ENCODE assay signal across 2 cellular contexts in the genomic region with DNA sequence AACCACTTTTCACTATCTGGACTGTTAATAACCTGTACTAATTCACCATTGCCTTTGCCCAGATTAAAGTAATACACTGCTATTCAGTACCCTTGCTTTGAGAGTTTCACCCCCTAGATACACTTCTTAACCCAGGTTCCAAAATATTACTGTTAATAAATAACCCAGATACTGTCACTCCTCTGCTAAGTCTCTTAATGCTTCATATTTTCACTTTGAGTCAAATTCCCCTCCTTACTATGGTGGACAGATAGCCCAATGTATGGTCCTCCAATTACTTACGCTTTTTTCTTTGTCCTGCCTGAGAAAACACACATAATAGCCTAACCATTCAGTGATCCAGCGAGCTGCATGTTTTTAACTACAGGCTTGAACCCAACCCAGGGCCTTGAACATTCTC.
TF ChIP-seq lines count a peak whose summit lies in the region.

No MANE protein-coding gene starts in this region.

TF ChIP-seq in GM12878, 131 proteins besides CTCF, POLR2A, EP300 and RAD21 (continued from another document):
- TF ChIP-seq, protein P1, sequence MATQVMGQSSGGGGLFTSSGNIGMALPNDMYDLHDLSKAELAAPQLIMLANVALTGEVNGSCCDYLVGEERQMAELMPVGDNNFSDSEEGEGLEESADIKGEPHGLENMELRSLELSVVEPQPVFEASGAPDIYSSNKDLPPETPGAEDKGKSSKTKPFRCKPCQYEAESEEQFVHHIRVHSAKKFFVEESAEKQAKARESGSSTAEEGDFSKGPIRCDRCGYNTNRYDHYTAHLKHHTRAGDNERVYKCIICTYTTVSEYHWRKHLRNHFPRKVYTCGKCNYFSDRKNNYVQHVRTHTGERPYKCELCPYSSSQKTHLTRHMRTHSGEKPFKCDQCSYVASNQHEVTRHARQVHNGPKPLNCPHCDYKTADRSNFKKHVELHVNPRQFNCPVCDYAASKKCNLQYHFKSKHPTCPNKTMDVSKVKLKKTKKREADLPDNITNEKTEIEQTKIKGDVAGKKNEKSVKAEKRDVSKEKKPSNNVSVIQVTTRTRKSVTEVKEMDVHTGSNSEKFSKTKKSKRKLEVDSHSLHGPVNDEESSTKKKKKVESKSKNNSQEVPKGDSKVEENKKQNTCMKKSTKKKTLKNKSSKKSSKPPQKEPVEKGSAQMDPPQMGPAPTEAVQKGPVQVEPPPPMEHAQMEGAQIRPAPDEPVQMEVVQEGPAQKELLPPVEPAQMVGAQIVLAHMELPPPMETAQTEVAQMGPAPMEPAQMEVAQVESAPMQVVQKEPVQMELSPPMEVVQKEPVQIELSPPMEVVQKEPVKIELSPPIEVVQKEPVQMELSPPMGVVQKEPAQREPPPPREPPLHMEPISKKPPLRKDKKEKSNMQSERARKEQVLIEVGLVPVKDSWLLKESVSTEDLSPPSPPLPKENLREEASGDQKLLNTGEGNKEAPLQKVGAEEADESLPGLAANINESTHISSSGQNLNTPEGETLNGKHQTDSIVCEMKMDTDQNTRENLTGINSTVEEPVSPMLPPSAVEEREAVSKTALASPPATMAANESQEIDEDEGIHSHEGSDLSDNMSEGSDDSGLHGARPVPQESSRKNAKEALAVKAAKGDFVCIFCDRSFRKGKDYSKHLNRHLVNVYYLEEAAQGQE (IDR thresholded peaks at IDR 0.05; ENCODE audit: low read depth, low read length): no peak
- TF ChIP-seq JUNB (IDR thresholded peaks at IDR 0.05): no peak
- TF ChIP-seq MYB (IDR thresholded peaks at IDR 0.05; ENCODE audit: borderline replicate concordance, low read depth, low read length): no peak
- TF ChIP-seq ESRRA (IDR thresholded peaks at IDR 0.05; ENCODE audit: low read length): no peak
- TF ChIP-seq MTA2 (IDR thresholded peaks at IDR 0.05; ENCODE audit: low read depth): no peak
- no peak for TF ChIP-seq MYC (IDR thresholded peaks at IDR 0.05; ENCODE audit: insufficient read depth, insufficient read length, insufficient replicate concordance, low read length, severe bottlenecking)
- no peak for TF ChIP-seq ETV6 (conservative IDR thresholded peaks at IDR 0.05 in 1 of 2, IDR thresholded peaks at IDR 0.05 in 1 of 2; ENCODE audit: borderline replicate concordance in 1 of 2, low read depth in 1 of 2)
- no peak for TF ChIP-seq RFX5 (IDR thresholded peaks at IDR 0.05; ENCODE audit: low read depth, low read length)
- TF ChIP-seq EGR1 (IDR thresholded peaks at IDR 0.05; ENCODE audit: borderline replicate concordance in 1 of 2, low read depth in 2 of 2, low read length in 2 of 2): no peak
- no peak for TF ChIP-seq MXI1 (IDR thresholded peaks at IDR 0.05; ENCODE audit: low read depth, low read length)
- no peak for TF ChIP-seq SIN3A (IDR thresholded peaks at IDR 0.05; ENCODE audit: low read depth, low read length)
- no peak for TF ChIP-seq ZZZ3 (IDR thresholded peaks at IDR 0.05; ENCODE audit: control insufficient read depth, insufficient read length, low read depth)

TF ChIP-seq in GM23338, 12 proteins besides CTCF, POLR2A, EP300 and RAD21:
- TF ChIP-seq, protein P1 (IDR thresholded peaks at IDR 0.05; ENCODE audit: unreplicated experiment): no peak
- TF ChIP-seq CREB1 (CRISPR knock-in tag; IDR thresholded peaks at IDR 0.05; ENCODE audit: low read depth) (no peak), STAT1 (IDR thresholded peaks at IDR 0.05; ENCODE audit: unreplicated experiment) (no peak), JUNB (IDR thresholded peaks at IDR 0.05; ENCODE audit: unreplicated experiment) (no peak), EZH2phosphoT487 (IDR thresholded peaks at IDR 0.05; ENCODE audit: unreplicated experiment) (no peak), POLR2AphosphoS5 (IDR thresholded peaks at IDR 0.05; ENCODE audit: low read depth) (no peak), NANOG (IDR thresholded peaks at IDR 0.05; ENCODE audit: borderline replicate concordance) (no peak), ZNF331 (CRISPR knock-in tag; IDR thresholded peaks at IDR 0.05; ENCODE audit: low read depth) (no peak), EZH2 (IDR thresholded peaks at IDR 0.05; ENCODE audit: low read depth, unreplicated experiment) (no peak), ZNF114 (CRISPR knock-in tag; IDR thresholded peaks at IDR 0.05) (no peak)
- TF ChIP-seq, protein P2, sequence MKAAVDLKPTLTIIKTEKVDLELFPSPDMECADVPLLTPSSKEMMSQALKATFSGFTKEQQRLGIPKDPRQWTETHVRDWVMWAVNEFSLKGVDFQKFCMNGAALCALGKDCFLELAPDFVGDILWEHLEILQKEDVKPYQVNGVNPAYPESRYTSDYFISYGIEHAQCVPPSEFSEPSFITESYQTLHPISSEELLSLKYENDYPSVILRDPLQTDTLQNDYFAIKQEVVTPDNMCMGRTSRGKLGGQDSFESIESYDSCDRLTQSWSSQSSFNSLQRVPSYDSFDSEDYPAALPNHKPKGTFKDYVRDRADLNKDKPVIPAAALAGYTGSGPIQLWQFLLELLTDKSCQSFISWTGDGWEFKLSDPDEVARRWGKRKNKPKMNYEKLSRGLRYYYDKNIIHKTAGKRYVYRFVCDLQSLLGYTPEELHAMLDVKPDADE (IDR thresholded peaks at IDR 0.05): no peak
- TF ChIP-seq, protein P3, sequence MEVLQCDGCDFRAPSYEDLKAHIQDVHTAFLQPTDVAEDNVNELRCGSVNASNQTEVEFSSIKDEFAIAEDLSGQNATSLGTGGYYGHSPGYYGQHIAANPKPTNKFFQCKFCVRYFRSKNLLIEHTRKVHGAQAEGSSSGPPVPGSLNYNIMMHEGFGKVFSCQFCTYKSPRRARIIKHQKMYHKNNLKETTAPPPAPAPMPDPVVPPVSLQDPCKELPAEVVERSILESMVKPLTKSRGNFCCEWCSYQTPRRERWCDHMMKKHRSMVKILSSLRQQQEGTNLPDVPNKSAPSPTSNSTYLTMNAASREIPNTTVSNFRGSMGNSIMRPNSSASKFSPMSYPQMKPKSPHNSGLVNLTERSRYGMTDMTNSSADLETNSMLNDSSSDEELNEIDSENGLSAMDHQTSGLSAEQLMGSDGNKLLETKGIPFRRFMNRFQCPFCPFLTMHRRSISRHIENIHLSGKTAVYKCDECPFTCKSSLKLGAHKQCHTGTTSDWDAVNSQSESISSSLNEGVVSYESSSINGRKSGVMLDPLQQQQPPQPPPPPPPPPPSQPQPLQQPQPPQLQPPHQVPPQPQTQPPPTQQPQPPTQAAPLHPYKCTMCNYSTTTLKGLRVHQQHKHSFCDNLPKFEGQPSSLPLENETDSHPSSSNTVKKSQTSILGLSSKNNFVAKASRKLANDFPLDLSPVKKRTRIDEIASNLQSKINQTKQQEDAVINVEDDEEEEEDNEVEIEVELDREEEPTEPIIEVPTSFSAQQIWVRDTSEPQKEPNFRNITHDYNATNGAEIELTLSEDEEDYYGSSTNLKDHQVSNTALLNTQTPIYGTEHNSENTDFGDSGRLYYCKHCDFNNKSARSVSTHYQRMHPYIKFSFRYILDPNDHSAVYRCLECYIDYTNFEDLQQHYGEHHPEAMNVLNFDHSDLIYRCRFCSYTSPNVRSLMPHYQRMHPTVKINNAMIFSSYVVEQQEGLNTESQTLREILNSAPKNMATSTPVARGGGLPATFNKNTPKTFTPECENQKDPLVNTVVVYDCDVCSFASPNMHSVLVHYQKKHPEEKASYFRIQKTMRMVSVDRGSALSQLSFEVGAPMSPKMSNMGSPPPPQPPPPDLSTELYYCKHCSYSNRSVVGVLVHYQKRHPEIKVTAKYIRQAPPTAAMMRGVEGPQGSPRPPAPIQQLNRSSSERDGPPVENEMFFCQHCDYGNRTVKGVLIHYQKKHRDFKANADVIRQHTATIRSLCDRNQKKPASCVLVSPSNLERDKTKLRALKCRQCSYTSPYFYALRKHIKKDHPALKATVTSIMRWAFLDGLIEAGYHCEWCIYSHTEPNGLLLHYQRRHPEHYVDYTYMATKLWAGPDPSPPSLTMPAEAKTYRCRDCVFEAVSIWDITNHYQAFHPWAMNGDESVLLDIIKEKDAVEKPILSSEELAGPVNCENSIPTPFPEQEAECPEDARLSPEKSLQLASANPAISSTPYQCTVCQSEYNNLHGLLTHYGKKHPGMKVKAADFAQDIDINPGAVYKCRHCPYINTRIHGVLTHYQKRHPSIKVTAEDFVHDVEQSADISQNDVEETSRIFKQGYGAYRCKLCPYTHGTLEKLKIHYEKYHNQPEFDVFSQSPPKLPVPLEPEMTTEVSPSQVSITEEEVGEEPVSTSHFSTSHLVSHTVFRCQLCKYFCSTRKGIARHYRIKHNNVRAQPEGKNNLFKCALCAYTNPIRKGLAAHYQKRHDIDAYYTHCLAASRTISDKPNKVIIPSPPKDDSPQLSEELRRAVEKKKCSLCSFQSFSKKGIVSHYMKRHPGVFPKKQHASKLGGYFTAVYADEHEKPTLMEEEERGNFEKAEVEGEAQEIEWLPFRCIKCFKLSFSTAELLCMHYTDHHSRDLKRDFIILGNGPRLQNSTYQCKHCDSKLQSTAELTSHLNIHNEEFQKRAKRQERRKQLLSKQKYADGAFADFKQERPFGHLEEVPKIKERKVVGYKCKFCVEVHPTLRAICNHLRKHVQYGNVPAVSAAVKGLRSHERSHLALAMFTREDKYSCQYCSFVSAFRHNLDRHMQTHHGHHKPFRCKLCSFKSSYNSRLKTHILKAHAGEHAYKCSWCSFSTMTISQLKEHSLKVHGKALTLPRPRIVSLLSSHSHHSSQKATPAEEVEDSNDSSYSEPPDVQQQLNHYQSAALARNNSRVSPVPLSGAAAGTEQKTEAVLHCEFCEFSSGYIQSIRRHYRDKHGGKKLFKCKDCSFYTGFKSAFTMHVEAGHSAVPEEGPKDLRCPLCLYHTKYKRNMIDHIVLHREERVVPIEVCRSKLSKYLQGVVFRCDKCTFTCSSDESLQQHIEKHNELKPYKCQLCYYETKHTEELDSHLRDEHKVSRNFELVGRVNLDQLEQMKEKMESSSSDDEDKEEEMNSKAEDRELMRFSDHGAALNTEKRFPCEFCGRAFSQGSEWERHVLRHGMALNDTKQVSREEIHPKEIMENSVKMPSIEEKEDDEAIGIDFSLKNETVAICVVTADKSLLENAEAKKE (CRISPR knock-in tag; IDR thresholded peaks at IDR 0.05): no peak
TF ChIP-seq in GM23338: peak in this region for 0.
